In genomic region chr16:46689492-46690280, GRCh38 we compare ENCODE assay signal across 8 cellular contexts. TPM values are rescaled to one million over a fixed set of nuclear protein-coding genes. Genes with fewer than 3 reads are reported as not detected.
A peak's percentile ranks its signal among the peaks of the same experiment; 100 is the strongest.
DNase-seq lines count a peak whose midpoint lies in the region; ATAC-seq, FAIRE-seq and TF ChIP-seq lines count a peak whose summit lies in the region.

Gene ORC6 (plus strand): TSS chr16:46689659. CDS start chr16:46689706, 47 bp downstream.

- peak within 1 kb of the TSS; percentile 77 to 98 (median 94) for H3K4me3 ChIP-seq in fibroblast of lung (replicated peaks in 1 of 4; ENCODE audit: control extremely low read depth in 1 of 4, insufficient read depth in 1 of 4, low read depth in 3 of 4, low read length in 4 of 4)

- no peaks in the 10 kb centered on the region for H3K9me3 Mint-ChIP-seq in naive thymus-derived CD8-positive, alpha-beta T cell
- no peaks in the 10 kb centered on the region for H3K9me3 Mint-ChIP-seq in stimulated activated naive B cell treated with anti-CD40 and anti-IgM and Interleukin-4, amounts not matched to agents 10 μg/mL and 1 μg/mL and 100 μg/mL, for 72 hours

- H3K4me2 ChIP-seq in fibroblast of lung (ENCODE audit: extremely low read depth, insufficient read depth, low read length): peak within 1 kb of the TSS; percentile 98

- H4K20me1 ChIP-seq in fibroblast of lung (ENCODE audit: control insufficient read depth, extremely low read depth, insufficient read depth, low read length): peaks cover 1% of the 10 kb centered on the region

- no peaks in the 10 kb centered on the region for H3K9me3 ChIP-seq in KOPT-K1 (ENCODE audit: insufficient read depth, low read length, poor library complexity, severe bottlenecking)
- H3K9me3 ChIP-seq in fibroblast of lung (ENCODE audit: control insufficient read depth, insufficient read depth, low read depth, low read length): no peaks in the 10 kb centered on the region

- H3K27me3 Mint-ChIP-seq in naive thymus-derived CD8-positive, alpha-beta T cell: no peaks in the 10 kb centered on the region
- no peaks in the 10 kb centered on the region for H3K27me3 Mint-ChIP-seq in stimulated activated naive B cell treated with anti-CD40 and anti-IgM and Interleukin-4, amounts not matched to agents 10 μg/mL and 1 μg/mL and 100 μg/mL, for 72 hours

- peaks cover 16 to 43% (median 34%) of the 10 kb centered on the region in 4 donors for H3K4me1 Mint-ChIP-seq in naive thymus-derived CD8-positive, alpha-beta T cell
- H3K4me1 Mint-ChIP-seq in stimulated activated naive B cell treated with anti-CD40 and anti-IgM and Interleukin-4, amounts not matched to agents 10 μg/mL and 1 μg/mL and 100 μg/mL, for 72 hours: peaks cover 22 to 35% of the 10 kb centered on the region in 2 donors

- POLR2A ChIA-PET in naive thymus-derived CD8-positive, alpha-beta T cell (lab: Charles Lee): interaction anchor here (0.6 to 2.0 kb wide), 2 partner anchors 265 to 283 kb away, joined by 3 to 7 read pairs; partner anchors contain the start of gene DNAJA2

- H3K4me3 Mint-ChIP-seq in naive thymus-derived CD8-positive, alpha-beta T cell: no peak within 1 kb of the TSS
- H3K4me3 Mint-ChIP-seq in stimulated activated naive B cell treated with anti-CD40 and anti-IgM and Interleukin-4, amounts not matched to agents 10 μg/mL and 1 μg/mL and 100 μg/mL, for 72 hours: no peak within 1 kb of the TSS

- DNase-seq in Daoy (ENCODE audit: low read depth) (peak; percentile 94), RCC 7860 (ENCODE audit: low spot score) (peak; percentile 88), activated T-helper 1 cell treated with Interleukin-2 at 50 U/mL for 16 hours (ENCODE audit: low read depth) (peak; percentile 92), fibroblast of lung (ENCODE audit: low read depth in 2 of 2) (peak; percentile 93 to 97)
- DNase-seq in naive thymus-derived CD8-positive, alpha-beta T cell: peak; percentile 43 to 99 (median 94)
- peak; percentile 95 for DNase-seq in stimulated activated naive B cell treated with anti-CD40 and anti-IgM and Interleukin-4, amounts not matched to agents 10 μg/mL and 1 μg/mL and 100 μg/mL, for 72 hours

- H3K4me1 ChIP-seq in fibroblast of lung (ENCODE audit: control insufficient read depth, extremely low read depth, insufficient read depth, low read length): no peaks in the 10 kb centered on the region

- TF ChIP-seq CTCF in fibroblast of lung (conservative IDR thresholded peaks at IDR 0.05 in 1 of 2, IDR thresholded peaks at IDR 0.05 in 1 of 2; ENCODE audit: low read depth in 1 of 2, low read length in 2 of 2): peak; percentile 55

- H3K36me3 Mint-ChIP-seq in naive thymus-derived CD8-positive, alpha-beta T cell: no peaks in the 10 kb centered on the region
- H3K36me3 Mint-ChIP-seq in stimulated activated naive B cell treated with anti-CD40 and anti-IgM and Interleukin-4, amounts not matched to agents 10 μg/mL and 1 μg/mL and 100 μg/mL, for 72 hours: peaks cover 8 to 20% of the 10 kb centered on the region in 2 donors

- H3K79me2 ChIP-seq in fibroblast of lung (ENCODE audit: control insufficient read depth, insufficient read depth, low read length): peaks cover 59% of the 10 kb centered on the region

- no peaks in the 10 kb centered on the region for H3K27me3 ChIP-seq in fibroblast of lung (ENCODE audit: control insufficient read depth, insufficient read depth, low read length)

- H3K27ac ChIP-seq in KOPT-K1 (ENCODE audit: low read depth, low read length, poor library complexity, severe bottlenecking) (peak within 1 kb of the TSS; percentile 81), fibroblast of lung (ENCODE audit: insufficient read depth, low read length) (peak within 1 kb of the TSS; percentile 99)

- H3K27ac Mint-ChIP-seq in naive thymus-derived CD8-positive, alpha-beta T cell: no peak within 1 kb of the TSS
- no peak within 1 kb of the TSS for H3K27ac Mint-ChIP-seq in stimulated activated naive B cell treated with anti-CD40 and anti-IgM and Interleukin-4, amounts not matched to agents 10 μg/mL and 1 μg/mL and 100 μg/mL, for 72 hours

- peak within 1 kb of the TSS; percentile 100 for H2AFZ ChIP-seq in fibroblast of lung (ENCODE audit: low read length)

- ATAC-seq in GM21737 (IDR thresholded peaks at IDR 0.05; ENCODE audit: unreplicated experiment): peak; percentile 69
- ATAC-seq in naive thymus-derived CD8-positive, alpha-beta T cell: peak; percentile 77 to 79
- peak; percentile 84 to 85 for ATAC-seq in stimulated activated naive B cell treated with anti-CD40 and anti-IgM and Interleukin-4, amounts not matched to agents 10 μg/mL and 1 μg/mL and 100 μg/mL, for 72 hours (replicated peaks)

- peaks cover 33% of the 10 kb centered on the region for H3K36me3 ChIP-seq in KOPT-K1 (ENCODE audit: insufficient read depth, low read length)
- H3K36me3 ChIP-seq in fibroblast of lung (ENCODE audit: control insufficient read depth, insufficient read depth, low read length): no peaks in the 10 kb centered on the region

- peak within 1 kb of the TSS; percentile 98 for H3K9ac ChIP-seq in fibroblast of lung (ENCODE audit: insufficient read depth, low read length)

- peak; percentile 56 for FAIRE-seq in RCC 7860 (lab: Jason Lieb, UNC)

RNA-seq across cellular contexts. Expression of gene ORC6, which starts in this region (rescaled TPM):
- 38.9 and 50.6 TPM in 2 replicates for total RNA-seq in Daoy (2014; rRNA removed; shearing (Covaris generic))
- total RNA-seq in fibroblast of lung: 1.3 and 5.0 TPM in 2 replicates
- polyA plus RNA-seq in fibroblast of lung: 9.5 and 18.9 TPM in 2 replicates
- 6.8 and 15.7 TPM in 2 replicates for polyA plus RNA-seq in fibroblast of lung (2012)
- 1.8 and 5.9 TPM in 2 replicates for polyA minus RNA-seq in fibroblast of lung (ENCODE audit: low replicate concordance)
- 1 to 10 TPM; 2.6 to 3.4 TPM for total RNA-seq in naive thymus-derived CD8-positive, alpha-beta T cell
- polyA plus RNA-seq in naive thymus-derived CD8-positive, alpha-beta T cell: under 1 TPM; 0.32 to 0.59 (median 0.48) TPM

Comparison
In these comparisons a context has a peak if more than half of its experiments do, and no peak if none do; other contexts are left out.
1. Peak in every context shown above with its lines: DNase-seq, ATAC-seq, H3K4me3 ChIP-seq and H3K27ac ChIP-seq.